ENCODE assay signal across 8 cellular contexts in genomic region chr10:14839305-14839695, GRCh38. TPM values are rescaled to one million over a fixed set of nuclear protein-coding genes. Genes with fewer than 3 reads are reported as not detected.
A peak's percentile ranks its signal among the peaks of the same experiment; 100 is the strongest.
DNase-seq lines count a peak whose midpoint lies in the region; ATAC-seq and TF ChIP-seq lines count a peak whose summit lies in the region.

No MANE protein-coding gene starts in this region.

- BruUV-seq in PC-9 (replicated peaks; lab: Mats Ljungman, UMichigan) = TSS peak; percentile 13

- in situ Hi-C loops in GM13977 (cut with MboI; ENCODE audit: low pct_unique_long_range_greater_than_20kb, low sequenced_read_pairs, unreplicated experiment) = no loop called here

- no peaks in the 10 kb centered on the region for H3K9me3 ChIP-seq in PC-9 (ENCODE audit: insufficient read depth, low read depth)
- no peaks in the 10 kb centered on the region for H3K9me3 ChIP-seq in osteoblast (ENCODE audit: low read depth, low read length)

- H3K79me2 ChIP-seq in PC-9 (ENCODE audit: low read depth) = peaks cover 39% of the 10 kb centered on the region
- peaks cover 53% of the 10 kb centered on the region for H3K79me2 ChIP-seq in osteoblast (ENCODE audit: insufficient read depth, low read length)

- no peaks in the 10 kb centered on the region for H3K9me2 ChIP-seq in PC-9 (ENCODE audit: insufficient read depth)

- H3K4me2 ChIP-seq in PC-9 (peak overlapping the region; percentile 82), osteoblast (ENCODE audit: insufficient read depth, low read length) (peak overlapping the region; percentile 88)

- DNase-seq in PC-9 (no peak), epithelial cell of prostate (ENCODE audit: low read depth, low spot score) (no peak), osteoblast (ENCODE audit: insufficient read length, low spot score, missing footprints) (no peak), GM13977 (ENCODE audit: low spot score) (no peak), OCI-M2 (lab: John Stamatoyannopoulos, UW; ENCODE audit: unreplicated experiment) (no peak), 8988T (no peak)

- H3K36me3 ChIP-seq in PC-9 (ENCODE audit: low read depth) (peaks cover 8% of the 10 kb centered on the region; the same call in 1 of the 2 replicates), osteoblast (ENCODE audit: insufficient read depth, low read length) (peaks cover 41% of the 10 kb centered on the region)

- TF ChIP-seq CTCF in PC-9 (conservative IDR thresholded peaks at IDR 0.05) (no peak), osteoblast (IDR thresholded peaks at IDR 0.05; ENCODE audit: extremely low read depth, low read depth, low read length) (no peak), GM13977 (IDR thresholded peaks at IDR 0.05; ENCODE audit: extremely low read depth, insufficient read depth, missing control alignments) (no peak)

- H3K27ac ChIP-seq in PC-9 = peak overlapping the region; percentile 54; the same call in 1 of the 2 replicates
- H3K27ac ChIP-seq in epithelial cell of prostate = peak overlapping the region; percentile 61
- peak overlapping the region; percentile 86 for H3K27ac ChIP-seq in osteoblast (ENCODE audit: low read depth, low read length)

- CTCF ChIA-PET in PC-9 (lab: Charles Lee) = no interaction called here

- POLR2A ChIA-PET in PC-9 (lab: Charles Lee; ENCODE audit: unreplicated experiment) = interaction anchor here (0.6 kb wide), 1 partner anchor 250 kb away, joined by 7 read pairs; no protein-coding TSS in a partner anchor

- H3K4me3 ChIP-seq in GM08714 (ENCODE audit: low read length) (peak overlapping the region; percentile 86), PC-9 (peak overlapping the region; percentile 80), osteoblast (ENCODE audit: insufficient read depth, low read length) (peak overlapping the region; percentile 97)

- no peaks in the 10 kb centered on the region for H3F3A ChIP-seq in PC-9 (ENCODE audit: insufficient read depth, low read depth)

- no peaks in the 10 kb centered on the region for H3K27me3 ChIP-seq in PC-9 (ENCODE audit: insufficient read depth, low read depth)
- no peaks in the 10 kb centered on the region for H3K27me3 ChIP-seq in osteoblast (ENCODE audit: insufficient read depth, low read length)

- H2AFZ ChIP-seq in PC-9 = peak overlapping the region; percentile 86
- peak overlapping the region; percentile 96 for H2AFZ ChIP-seq in osteoblast (ENCODE audit: low read length)

- no peaks in the 10 kb centered on the region for H4K20me1 ChIP-seq in PC-9 (ENCODE audit: insufficient read depth)
- peaks cover 4% of the 10 kb centered on the region for H4K20me1 ChIP-seq in osteoblast (ENCODE audit: insufficient read depth, low read length)

- ATAC-seq in GM21390 (IDR thresholded peaks at IDR 0.05; ENCODE audit: unreplicated experiment) = no peak

- peaks cover 14% of the 10 kb centered on the region for H3K4me1 ChIP-seq in PC-9 (replicated peaks; ENCODE audit: insufficient read depth)
- H3K4me1 ChIP-seq in osteoblast (ENCODE audit: insufficient read depth, low read length) = peaks cover 12% of the 10 kb centered on the region

- intact Hi-C loops in PC-9 (cut with micrococcal nuclease; ENCODE audit: unreplicated experiment) = loop anchor here (1.0 to 5.0 kb wide), 6 partner anchors 39 to 342 kb away; partner anchors contain the start of genes RPP38 and SUV39H2

RNA-seq across cellular contexts. Expression of gene HSPA14, which starts 1.2 kb away (rescaled TPM):
- total RNA-seq in PC-9 (2021) (13.9 and 23.1 TPM in 2 replicates), osteoblast (11.9 and 12.7 TPM in 2 replicates)

RNA-seq across cellular contexts. Expression of gene MSANTD7, which starts 1.2 kb away (rescaled TPM):
- 8.5 and 11.6 TPM in 2 replicates for total RNA-seq in PC-9 (2021)
- 17.7 and 22.4 TPM in 2 replicates for total RNA-seq in osteoblast

RNA-seq across cellular contexts. Expression of gene CDNF, which starts 1.5 kb away (rescaled TPM):
- total RNA-seq in PC-9 (2021) (0.48 and 1.2 TPM in 2 replicates), osteoblast (1.8 TPM in 2 replicates)

RNA-seq across cellular contexts. Expression of gene SUV39H2, which starts 39.4 kb away (rescaled TPM):
- total RNA-seq in PC-9 (2021) (13.4 and 20.9 TPM in 2 replicates), osteoblast (5.3 and 6.9 TPM in 2 replicates)
